ENCODE assay signal across 8 cellular contexts in the genomic region with DNA sequence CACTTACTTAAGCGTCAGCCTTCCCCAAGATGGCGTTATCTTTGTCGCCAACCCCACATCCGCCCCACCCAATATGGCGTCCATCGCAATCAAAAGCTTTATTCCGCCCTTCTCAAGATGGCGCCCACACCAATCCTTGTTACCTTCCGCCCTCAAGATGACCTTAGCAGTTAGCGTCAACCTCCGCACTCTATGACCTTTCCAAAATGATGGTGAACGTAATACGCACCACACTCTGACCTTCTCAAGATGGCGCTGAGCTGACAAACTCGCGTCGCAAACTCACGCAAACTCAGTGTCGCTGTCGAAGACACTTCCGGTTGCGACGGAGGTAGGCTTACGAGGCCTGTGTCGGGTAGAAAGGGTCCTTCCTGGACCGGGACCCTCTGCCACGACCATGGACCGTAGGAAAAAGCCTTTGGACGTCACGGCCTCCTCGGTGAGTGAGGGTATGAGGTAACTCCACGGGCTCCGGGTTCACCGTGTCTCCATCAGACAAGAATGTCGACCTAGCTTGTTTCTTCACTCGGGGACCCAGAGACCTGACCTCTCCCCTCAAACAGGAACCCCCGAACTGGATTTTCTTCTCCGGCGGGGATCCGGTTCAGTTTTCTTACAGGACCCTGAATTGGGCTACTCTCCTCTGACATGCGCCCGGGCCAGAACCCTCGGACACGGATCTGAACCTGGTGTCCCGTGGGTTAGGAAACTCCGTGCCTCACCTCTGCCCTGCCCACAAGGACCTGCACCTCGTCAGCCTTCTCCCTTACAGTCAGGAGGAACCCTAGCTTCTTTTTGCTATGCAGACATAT. TPM values are rescaled to one million over a fixed set of nuclear protein-coding genes. Genes with fewer than 3 reads are reported as not detected.
DNase-seq lines count a peak whose midpoint lies in the region; FAIRE-seq and TF ChIP-seq lines count a peak whose summit lies in the region.

A gene (plus strand): TSS at position 323 of the 812 bp plus-strand sequence. CDS start 75 bp downstream, at position 398.

- no peak within 1 kb of the TSS for H2BK12ac ChIP-seq in neuronal stem cell (ENCODE audit: low read length)

- H3K4me1 ChIP-seq in neuronal stem cell (ENCODE audit: control insufficient read depth in 2 of 2, insufficient read depth in 1 of 2, low read depth in 1 of 2, low read length in 2 of 2) = peaks cover 2 to 8% of the 10 kb centered on the region in 2 donors

- no peak within 1 kb of the TSS for H4K8ac ChIP-seq in neuronal stem cell (ENCODE audit: low read depth, low read length)

- FAIRE-seq in frontal cortex (lab: Jason Lieb, UNC) = peak; percentile 94

- no peak within 1 kb of the TSS for H3K14ac ChIP-seq in neuronal stem cell (ENCODE audit: low read length)

- H2AK5ac ChIP-seq in neuronal stem cell (ENCODE audit: low read depth, low read length) = no peak within 1 kb of the TSS

- POLR2A ChIA-PET in HEK293T (lab: Yijun Ruan, JAX) = interaction anchor here (0.5 to 2.2 kb wide), 24 partner anchors 9 to 473 kb away, joined by 3 to 9 read pairs (median 3); a partner anchor contains a TSS

- H3K9me3 ChIP-seq in neuronal stem cell (replicated peaks in 1 of 2; ENCODE audit: control insufficient read depth in 2 of 2, insufficient read depth in 1 of 2, low read depth in 1 of 2, low read length in 2 of 2) = no peaks in the 10 kb centered on the region

- no peak for TF ChIP-seq CTCF in subcutaneous adipose tissue (IDR thresholded peaks at IDR 0.05; ENCODE audit: low read depth)

- H3K27me3 ChIP-seq in neuronal stem cell (ENCODE audit: control insufficient read depth in 3 of 3, insufficient read depth in 3 of 3, low read depth in 1 of 3, low read length in 3 of 3) = no peaks in the 10 kb centered on the region

- peak within 1 kb of the TSS; percentile 91 for H3K9ac ChIP-seq in neuronal stem cell (ENCODE audit: low read depth, low read length, poor library complexity)

- peak within 1 kb of the TSS; percentile 69 to 88 for H3K4me3 ChIP-seq in neuronal stem cell (ENCODE audit: low read length in 2 of 2)

- peak within 1 kb of the TSS; percentile 84 for H2AFZ ChIP-seq in neuronal stem cell (ENCODE audit: low read length)

- no peak within 1 kb of the TSS for H2BK5ac ChIP-seq in neuronal stem cell (ENCODE audit: low read length)

- peak; percentile 99 for DNase-seq in GF-D8 (lab: John Stamatoyannopoulos, UW)
- peak; percentile 91 for DNase-seq in HEK293T (ENCODE audit: extremely low spot score)
- peak; percentile 99 for DNase-seq in MV-4-11 (lab: John Stamatoyannopoulos, UW)
- DNase-seq in SK-MEL-5 (ENCODE audit: low read depth, low spot score) = peak; percentile 99
- peak; percentile 96 for DNase-seq in activated naive CD4-positive, alpha-beta T cell treated with Interleukin-2 at 50 U/mL for 16 hours
- peak; percentile 84 to 90 for DNase-seq in frontal cortex (ENCODE audit: low spot score in 2 of 2)
- peak; percentile 97 for DNase-seq in neuronal stem cell (ENCODE audit: low spot score)

- CTCF ChIA-PET in HEK293T (lab: Yijun Ruan, JAX) = interaction anchor here (1.2 kb wide), 1 partner anchor 269 kb away, joined by 4 read pairs; no protein-coding TSS in a partner anchor

- peak within 1 kb of the TSS; percentile 25 for H3K27ac ChIP-seq in neuronal stem cell (replicated peaks; ENCODE audit: low read length)

- peaks cover 1 to 33% of the 10 kb centered on the region in 2 donors for H3K36me3 ChIP-seq in neuronal stem cell (replicated peaks in 1 of 2; ENCODE audit: control insufficient read depth in 2 of 2, insufficient read depth in 2 of 2, low read length in 2 of 2)

- H3K4me2 ChIP-seq in neuronal stem cell (ENCODE audit: insufficient read depth, low read length, poor library complexity, severe bottlenecking) = peak within 1 kb of the TSS; percentile 82

- H3K4ac ChIP-seq in neuronal stem cell (ENCODE audit: low read length) = no peak within 1 kb of the TSS

- no peak within 1 kb of the TSS for H2BK120ac ChIP-seq in neuronal stem cell (ENCODE audit: low read depth, low read length)

- WGBS in neuronal stem cell (ENCODE audit: extremely low coverage in 2 of 2, insufficient read length in 2 of 2, insufficient replicate concordance in 1 of 2), 2 donors = no CpG with 5 or more reads among the region's 47 CpGs

- peak within 1 kb of the TSS; percentile 78 for H3K18ac ChIP-seq in neuronal stem cell (ENCODE audit: low read length)

- peak within 1 kb of the TSS; percentile 38 for H3K23ac ChIP-seq in neuronal stem cell (ENCODE audit: low read depth, low read length, poor library complexity)

- H4K91ac ChIP-seq in neuronal stem cell (ENCODE audit: low read depth, low read length, poor library complexity) = no peak within 1 kb of the TSS

- no peak within 1 kb of the TSS for H2BK15ac ChIP-seq in neuronal stem cell (ENCODE audit: low read length)

- in situ Hi-C loops in SK-MEL-5 (cut with HindIII; ENCODE audit: low pct_unique_long_range_greater_than_20kb, low sequenced_read_pairs) = no loop called here

- H3K79me1 ChIP-seq in neuronal stem cell (ENCODE audit: low read depth, low read length) = peaks cover 5% of the 10 kb centered on the region

TF ChIP-seq in HEK293T, 16 proteins besides CTCF, POLR2A, EP300 and RAD21:
- no peak for TF ChIP-seq FOXA1 (IDR thresholded peaks at IDR 0.05)
- TF ChIP-seq ARNT (IDR thresholded peaks at IDR 0.05) = no peak
- TF ChIP-seq ZNF384 (IDR thresholded peaks at IDR 0.05) = no peak
- no peak for TF ChIP-seq SP1 (IDR thresholded peaks at IDR 0.05)
- TF ChIP-seq, protein P1, sequence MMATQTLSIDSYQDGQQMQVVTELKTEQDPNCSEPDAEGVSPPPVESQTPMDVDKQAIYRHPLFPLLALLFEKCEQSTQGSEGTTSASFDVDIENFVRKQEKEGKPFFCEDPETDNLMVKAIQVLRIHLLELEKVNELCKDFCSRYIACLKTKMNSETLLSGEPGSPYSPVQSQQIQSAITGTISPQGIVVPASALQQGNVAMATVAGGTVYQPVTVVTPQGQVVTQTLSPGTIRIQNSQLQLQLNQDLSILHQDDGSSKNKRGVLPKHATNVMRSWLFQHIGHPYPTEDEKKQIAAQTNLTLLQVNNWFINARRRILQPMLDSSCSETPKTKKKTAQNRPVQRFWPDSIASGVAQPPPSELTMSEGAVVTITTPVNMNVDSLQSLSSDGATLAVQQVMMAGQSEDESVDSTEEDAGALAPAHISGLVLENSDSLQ (IDR thresholded peaks at IDR 0.05) = peak; percentile 69
- 0 out of 2 replicates have a peak, but pooled peaks have one; percentile 5 for TF ChIP-seq CTBP1 (IDR thresholded peaks at IDR 0.05; ENCODE audit: borderline replicate concordance)
- TF ChIP-seq BHLHE40 (IDR thresholded peaks at IDR 0.05; ENCODE audit: borderline replicate concordance) = no peak
- TF ChIP-seq FOXK2 (IDR thresholded peaks at IDR 0.05) = peak; percentile 82
- TF ChIP-seq NFRKB (IDR thresholded peaks at IDR 0.05) = no peak
- no peak for TF ChIP-seq FOXM1 (IDR thresholded peaks at IDR 0.05; ENCODE audit: borderline replicate concordance)
- TF ChIP-seq ELF4 (IDR thresholded peaks at IDR 0.05) = peak; percentile 98
- no peak for TF ChIP-seq SUZ12 (IDR thresholded peaks at IDR 0.05)
- no peak for TF ChIP-seq TARDBP (IDR thresholded peaks at IDR 0.05)
TF ChIP-seq in HEK293T: peak in this region for 4.

RNA-seq across cellular contexts. Expression of the gene that starts here (rescaled TPM):
- total RNA-seq in SK-MEL-5 (2014; rRNA removed; shearing (Covaris generic)) = 20.0 and 21.7 TPM in 2 replicates
- 6.9 and 7.1 TPM in 2 replicates for polyA plus RNA-seq in SK-MEL-5 (2015; cell fraction: cytosol; rRNA removed)
- 35.1 and 38.6 TPM in 2 replicates for polyA plus RNA-seq in SK-MEL-5 (2015; cell fraction: nucleus; rRNA removed)
- 10.6 TPM for total RNA-seq in frontal cortex
- polyA plus RNA-seq in neuronal stem cell (2013, experiment 1 of 2) = 15.4 TPM
- 16.2 TPM for polyA plus RNA-seq in neuronal stem cell (2013, experiment 2 of 2)
- 10 to 100 TPM; 16.0 to 36.1 (median 18.9) TPM for total RNA-seq in subcutaneous adipose tissue

Comparison
In these comparisons a context has a peak if more than half of its experiments do, and no peak if none do; other contexts are left out.
1. Peak in every context shown above with its lines: DNase-seq, H3K4me3 ChIP-seq and H3K27ac ChIP-seq.